ENCODE assay signal across 26 cellular contexts in genomic region chr5:60724126-60724525, GRCh38. TPM values are rescaled to one million over a fixed set of nuclear protein-coding genes. Genes with fewer than 3 reads are reported as not detected.
"Had no signal": no experiment of that assay in that cellular context is flagged by ENCODE, and none has a peak within 500 bp of the region (broad histone marks: within the 10 kb centered on the region; RNA-seq: fewer than 3 reads in every experiment).

No MANE protein-coding gene starts in this region.

- H3K4me2 ChIP-seq: neural progenitor cell had no signal

- ATAC-seq: naive thymus-derived CD4-positive, alpha-beta T cell; natural killer cell; psoas muscle; right cardiac atrium; right lobe of liver; stimulated activated effector memory CD8-positive, alpha-beta T cell treated with anti-CD3 and anti-CD28 coated beads, Interleukin-12 subunit alpha, Interleukin-12 subunit beta, amount 100 ng/mL, for 72 hours; stimulated activated naive CD8-positive, alpha-beta T cell treated with anti-CD3 and anti-CD28 coated beads, Interleukin-15, amount 100 ng/mL, for 72 hours; stimulated activated naive CD8-positive, alpha-beta T cell treated with anti-CD3 and anti-CD28 coated beads, Interleukin-15, Interleukin-2, amounts not matched to agents 100 U/mL and 50 U/mL, for 24 hours had no signal

- H3K4me3 ChIP-seq: neural progenitor cell, ovary, psoas muscle, right lobe of liver, sigmoid colon, thoracic aorta, thyroid gland, tibial nerve, upper lobe of left lung, vagina had no signal

- H3K9ac ChIP-seq: neural progenitor cell, parathyroid adenoma had no signal

- DNase-seq: naive thymus-derived CD4-positive, alpha-beta T cell; natural killer cell; occipital lobe; ovary; posterior cingulate gyrus; psoas muscle; right cardiac atrium; right lobe of liver; sigmoid colon; small intestine; stimulated activated CD4-positive, alpha-beta T cell treated with anti-CD3 and anti-CD28 coated beads, Interleukin-15, amount 100 ng/mL, for 24 hours; stimulated activated CD4-positive, alpha-beta T cell treated with anti-CD3 and anti-CD28 coated beads, Interleukin-2, amount 100 ng/mL, for 24 hours; stimulated activated CD4-positive, alpha-beta T cell treated with anti-CD3 and anti-CD28 coated beads, Interleukin-2, amount 100 ng/mL, for 48 hours; stimulated activated CD4-positive, alpha-beta T cell treated with anti-CD3 and anti-CD28 coated beads, Interleukin-4, amount 100 ng/mL, for 24 hours; stimulated activated naive CD4-positive, alpha-beta T cell; stimulated activated naive CD8-positive, alpha-beta T cell treated with anti-CD3 and anti-CD28 coated beads, Interleukin-15, amount 100 ng/mL, for 72 hours; stimulated activated naive CD8-positive, alpha-beta T cell treated with anti-CD3 and anti-CD28 coated beads, Interleukin-15, Interleukin-2, amounts not matched to agents 100 U/mL and 50 U/mL, for 24 hours; thyroid gland; trophoblast cell; upper lobe of left lung had no signal

- H3K27me3 ChIP-seq: neural progenitor cell, ovary, right lobe of liver, sigmoid colon, thyroid gland, tibial nerve, upper lobe of left lung, vagina had no signal

- H2AFZ ChIP-seq: neural progenitor cell, parathyroid adenoma had no signal

- H3K79me2 ChIP-seq: parathyroid adenoma had no signal

- H3K36me3 ChIP-seq: neural progenitor cell, ovary, right lobe of liver, sigmoid colon, thoracic aorta, thyroid gland, tibial nerve, upper lobe of left lung, vagina had no signal

- H3K27ac ChIP-seq: neural progenitor cell, ovary, parathyroid adenoma, psoas muscle, right lobe of liver, sigmoid colon, thoracic aorta, thyroid gland, tibial nerve, upper lobe of left lung, vagina had no signal

- H3K9me3 ChIP-seq: ovary, psoas muscle, right lobe of liver, sigmoid colon, thoracic aorta, thyroid gland, tibial nerve, upper lobe of left lung, vagina had no signal

- H3K4me1 ChIP-seq: neural progenitor cell, parathyroid adenoma, psoas muscle, right lobe of liver, sigmoid colon, thyroid gland, tibial nerve, upper lobe of left lung, vagina had no signal

RNA-seq across cellular contexts. Expression of gene DEPDC1B, which starts 24.2 kb away (rescaled TPM):
- total RNA-seq: thoracic aorta had no signal
